24 cellular contexts compared by ENCODE assay signal in the genomic region with DNA sequence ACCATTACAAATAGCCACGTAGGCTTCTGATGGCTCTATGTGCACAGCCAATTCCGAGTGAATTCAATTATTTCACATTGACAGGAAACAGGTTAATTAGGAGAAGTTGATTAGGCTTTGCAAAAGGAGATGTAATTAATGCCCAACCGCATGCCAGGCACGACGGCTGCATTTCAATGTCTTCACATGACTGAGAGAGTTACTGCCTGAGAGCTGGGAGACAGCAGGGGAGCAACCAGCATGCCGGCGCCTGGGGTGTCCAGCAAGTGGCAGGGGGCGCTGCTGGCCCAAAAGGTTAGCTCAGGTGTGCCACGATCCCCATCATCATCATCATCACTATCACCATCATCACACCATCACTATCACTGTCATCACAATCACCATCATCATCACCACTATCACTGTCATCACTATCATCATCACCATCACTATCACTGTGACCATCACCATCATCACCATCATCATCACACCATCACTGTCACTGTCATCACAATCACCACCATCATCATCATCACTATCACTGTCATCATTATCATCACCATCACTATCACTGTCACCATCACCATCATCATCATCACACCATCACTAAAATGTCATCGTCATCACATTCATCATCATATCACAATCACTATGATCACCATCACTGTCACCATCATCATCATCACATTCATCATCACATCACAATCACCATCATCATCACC. TPM values are rescaled to one million over a fixed set of nuclear protein-coding genes. Genes with fewer than 3 reads are reported as not detected.
DNase-seq lines count a peak whose midpoint lies in the region; ATAC-seq, FAIRE-seq and TF ChIP-seq lines count a peak whose summit lies in the region.
"Had no signal": no experiment of that assay in that cellular context is flagged by ENCODE, and none has a peak within 500 bp of the region (broad histone marks: within the 10 kb centered on the region; RNA-seq: fewer than 3 reads in every experiment).

No MANE protein-coding gene starts in this region.

- no peaks in the 10 kb centered on the region for H3K36me3 ChIP-seq in bronchial epithelial cell (ENCODE audit: control insufficient read depth, insufficient read depth, low read length)
- H3K36me3 ChIP-seq in mucosa of descending colon (ENCODE audit: low read depth) = no peaks in the 10 kb centered on the region
- H3K36me3 ChIP-seq: BLaER1 treated with 17β-estradiol and CSF1 and Interleukin-3, amounts not matched to agents 10 nM and 100 nM; Peyer's patch had no signal

- ATAC-seq in natural killer cell (peak in 2 of 3 donors; percentile 1 to 16), mucosa of descending colon (no peak)
- ATAC-seq in natural killer cell treated with Interleukin-12 subunit alpha and Interleukin-12 subunit beta and Interleukin-15 and Interleukin-18, amount 100 ng/mL, for 72 hours = no peak
- ATAC-seq: GM23338, HCT116 had no signal

- peaks cover 11 to 25% of the 10 kb centered on the region in 2 donors for H3K4me1 Mint-ChIP-seq in natural killer cell
- H3K4me1 Mint-ChIP-seq in natural killer cell treated with Interleukin-12 subunit alpha and Interleukin-12 subunit beta and Interleukin-15 and Interleukin-18, amount 100 ng/mL, for 72 hours (ENCODE audit: low read depth in 2 of 2) = peaks cover 21% of the 10 kb centered on the region in 2 donors

- no peak overlapping the region for H3K27ac Mint-ChIP-seq in natural killer cell
- H3K27ac Mint-ChIP-seq in natural killer cell treated with Interleukin-12 subunit alpha and Interleukin-12 subunit beta and Interleukin-15 and Interleukin-18, amount 100 ng/mL, for 72 hours = no peak overlapping the region
- H3K27ac Mint-ChIP-seq: CD8-positive, alpha-beta memory T cell; GM23338 had no signal

- H3K36me3 Mint-ChIP-seq in natural killer cell = no peaks in the 10 kb centered on the region
- H3K36me3 Mint-ChIP-seq in natural killer cell treated with Interleukin-12 subunit alpha and Interleukin-12 subunit beta and Interleukin-15 and Interleukin-18, amount 100 ng/mL, for 72 hours = no peaks in the 10 kb centered on the region
- H3K36me3 Mint-ChIP-seq: CD8-positive, alpha-beta memory T cell had no signal

- FAIRE-seq in bronchial epithelial cell (lab: Jason Lieb, UNC) = peak; percentile 60
- FAIRE-seq: GM12892 had no signal

- intact Hi-C loops in natural killer cell (cut with micrococcal nuclease) = no loop called here
- intact Hi-C loops in mucosa of descending colon (cut with DNase I, micrococcal nuclease) = no loop called here

- no peak for DNase-seq in natural killer cell
- DNase-seq in natural killer cell treated with Interleukin-12 subunit alpha and Interleukin-12 subunit beta and Interleukin-15 and Interleukin-18, amount 100 ng/mL, for 72 hours (ENCODE audit: low spot score) = no peak
- DNase-seq in bronchial epithelial cell (ENCODE audit: low read depth) = no peak
- DNase-seq in mucosa of descending colon = peak in 2 of 3 donors; percentile 17 to 44
- no peak for DNase-seq in glomerular visceral epithelial cell (ENCODE audit: extremely low spot score)
- DNase-seq in retina = no peak
- no peak for DNase-seq in SK-N-DZ (ENCODE audit: low spot score)
- DNase-seq in stimulated activated CD8-positive, alpha-beta memory T cell treated with anti-CD3 and anti-CD28 coated beads, Interleukin-4, amount 100 ng/mL, for 48 hours = no peak
- DNase-seq: 8988T; Calu3; CD8-positive, alpha-beta memory T cell; DMS153; KG1; NCI-H1092 treated with DMSO at 0.1 percent for 48 hours; NCI-H146; NCI-H2029 treated with DMSO at 0.1 percent for 48 hours; NCI-H226; NCI-H510A treated with DMSO at 0.1 percent for 48 hours; NCI-H748 treated with DMSO at 0.1 percent for 48 hours; Peyer's patch had no signal

- no peaks in the 10 kb centered on the region for H3K27me3 ChIP-seq in bronchial epithelial cell (ENCODE audit: control insufficient read depth, insufficient read depth, low read length)
- H3K27me3 ChIP-seq: BLaER1 treated with 17β-estradiol and CSF1 and Interleukin-3, amounts not matched to agents 10 nM and 100 nM; Peyer's patch had no signal

- H3K4me3 ChIP-seq in bronchial epithelial cell (ENCODE audit: low read depth, low read length) = no peak overlapping the region
- no peak overlapping the region for H3K4me3 ChIP-seq in mucosa of descending colon
- H3K4me3 ChIP-seq: BLaER1 treated with 17β-estradiol and CSF1 and Interleukin-3, amounts not matched to agents 10 nM and 100 nM; GM23338; Peyer's patch had no signal

- H3K4me1 ChIP-seq in mucosa of descending colon (ENCODE audit: low read depth) = peaks cover 15% of the 10 kb centered on the region

- no peaks in the 10 kb centered on the region for H3K9me3 ChIP-seq in mucosa of descending colon
- H3K9me3 ChIP-seq: BLaER1 treated with 17β-estradiol and CSF1 and Interleukin-3, amounts not matched to agents 10 nM and 100 nM; Peyer's patch had no signal

- no peaks in the 10 kb centered on the region for H3K9me3 Mint-ChIP-seq in natural killer cell
- no peaks in the 10 kb centered on the region for H3K9me3 Mint-ChIP-seq in natural killer cell treated with Interleukin-12 subunit alpha and Interleukin-12 subunit beta and Interleukin-15 and Interleukin-18, amount 100 ng/mL, for 72 hours
- H3K9me3 Mint-ChIP-seq: CD8-positive, alpha-beta memory T cell; GM23338 had no signal

- H3K4me3 Mint-ChIP-seq in natural killer cell = no peak overlapping the region
- no peak overlapping the region for H3K4me3 Mint-ChIP-seq in natural killer cell treated with Interleukin-12 subunit alpha and Interleukin-12 subunit beta and Interleukin-15 and Interleukin-18, amount 100 ng/mL, for 72 hours
- H3K4me3 Mint-ChIP-seq: CD8-positive, alpha-beta memory T cell; GM23338 had no signal

- no peak for TF ChIP-seq CTCF in natural killer cell (IDR thresholded peaks at IDR 0.05)
- peak; percentile 5 for TF ChIP-seq CTCF in bronchial epithelial cell (IDR thresholded peaks at IDR 0.05; ENCODE audit: insufficient read depth, low read length, severe bottlenecking)
- TF ChIP-seq CTCF in mucosa of descending colon (IDR thresholded peaks at IDR 0.05) = no peak

- H3K27me3 Mint-ChIP-seq in natural killer cell (ENCODE audit: low read depth in 2 of 2) = no peaks in the 10 kb centered on the region
- no peaks in the 10 kb centered on the region for H3K27me3 Mint-ChIP-seq in natural killer cell treated with Interleukin-12 subunit alpha and Interleukin-12 subunit beta and Interleukin-15 and Interleukin-18, amount 100 ng/mL, for 72 hours
- H3K27me3 Mint-ChIP-seq: CD8-positive, alpha-beta memory T cell had no signal

RNA-seq across cellular contexts. Expression of a gene that starts 30.2 kb away (rescaled TPM):
- total RNA-seq in natural killer cell (10 to 100 TPM; 23.7 to 29.5 (median 24.4) TPM), bronchial epithelial cell (39.4 and 40.0 TPM in 2 replicates), mucosa of descending colon (10 to 100 TPM; 37.7 to 55.6 (median 41.7) TPM)
- total RNA-seq in natural killer cell treated with Interleukin-12 subunit alpha and Interleukin-12 subunit beta and Interleukin-15 and Interleukin-18, amount 100 ng/mL, for 72 hours = 10 to 100 TPM; 15.2 to 17.9 TPM
- polyA plus RNA-seq in SK-N-DZ (2014; cell fraction: cytosol; rRNA removed) = 12.2 and 18.0 TPM in 2 replicates
- 20.1 and 20.9 TPM in 2 replicates for polyA plus RNA-seq in SK-N-DZ (2014; cell fraction: nucleus; rRNA removed)

Comparison
In these comparisons a context has a peak if more than half of its experiments do, and no peak if none do; other contexts are left out.
1. ATAC-seq: peak in natural killer cell (2 of 3); none in natural killer cell treated with Interleukin-12 subunit alpha and Interleukin-12 subunit beta and Interleukin-15 and Interleukin-18, amount 100 ng/mL, for 72 hours (0 of 2) and mucosa of descending colon (single experiment).
2. DNase-seq: peak in mucosa of descending colon (2 of 3); none in natural killer cell (single experiment), natural killer cell treated with Interleukin-12 subunit alpha and Interleukin-12 subunit beta and Interleukin-15 and Interleukin-18, amount 100 ng/mL, for 72 hours (single experiment), bronchial epithelial cell (single experiment), glomerular visceral epithelial cell (single experiment), retina (single experiment), SK-N-DZ (single experiment) and stimulated activated CD8-positive, alpha-beta memory T cell treated with anti-CD3 and anti-CD28 coated beads, Interleukin-4, amount 100 ng/mL, for 48 hours (single experiment).